In genomic region chr10:100867564-100867963, GRCh38 we compare ENCODE assay signal across 20 cellular contexts. TPM values are rescaled to one million over a fixed set of nuclear protein-coding genes. Genes with fewer than 3 reads are reported as not detected.
DNase-seq lines count a peak whose midpoint lies in the region; ATAC-seq, FAIRE-seq and TF ChIP-seq lines count a peak whose summit lies in the region.
"Had no signal": no experiment of that assay in that cellular context is flagged by ENCODE, and none has a peak within 500 bp of the region (broad histone marks: within the 10 kb centered on the region; RNA-seq: fewer than 3 reads in every experiment).

No MANE protein-coding gene starts in this region.

- no peak for FAIRE-seq in HepG2 (lab: Jason Lieb, UNC)
- FAIRE-seq in GM19239 (lab: Jason Lieb, UNC) = no peak
- FAIRE-seq: A549, D721Med, G401.6, GM12891 had no signal

- WGBS in HepG2 (ENCODE audit: low lambda C conversion rate) = 28% methylated on average over 5 of the region's 5 CpGs
- 76% methylated on average over 5 of the region's 5 CpGs for WGBS in right lobe of liver (ENCODE audit: insufficient coverage, low coverage, low lambda C conversion rate, missing lambda C conversion rate)

- POLR2A ChIA-PET in HepG2 (lab: Yijun Ruan, JAX) = no interaction called here

- H2AFZ ChIP-seq in HepG2 (ENCODE audit: low read length) (no peak overlapping the region), neural progenitor cell (replicated peaks) (no peak overlapping the region)

- in situ Hi-C loops in HepG2 (cut with HindIII; ENCODE audit: extremely low pct_ligation_motif_present, low pct_unique_long_range_greater_than_20kb) = no loop called here

- no peak for TF ChIP-seq POLR2A in HepG2 (IDR thresholded peaks at IDR 0.05; ENCODE audit: insufficient read depth in 1 of 2, low read depth in 2 of 2, low read length in 2 of 2)
- no peak for TF ChIP-seq POLR2A in right lobe of liver (IDR thresholded peaks at IDR 0.05)

- DNase-seq in HepG2 (ENCODE audit: low spot score) = no peak
- DNase-seq in right lobe of liver = no peak
- no peak for DNase-seq in neural progenitor cell (ENCODE audit: low spot score)
- no peak for DNase-seq in GM19239 (ENCODE audit: insufficient read length, low spot score)
- DNase-seq: AML-193; Caco-2; Calu3; CD4-positive, alpha-beta T cell; CD8-positive, alpha-beta T cell; DMS79 treated with DMSO at 0.1 percent for 48 hours; GF-D8 had no signal

- no peaks in the 10 kb centered on the region for H4K20me1 ChIP-seq in HepG2 (ENCODE audit: insufficient read depth, low read length)
- peaks cover 12% of the 10 kb centered on the region for H4K20me1 ChIP-seq in neural progenitor cell (ENCODE audit: low read depth)
- H4K20me1 ChIP-seq: BLaER1 treated with 17β-estradiol and CSF1 and Interleukin-3, amounts not matched to agents 10 nM and 100 nM had no signal

- TF ChIP-seq CTCF in HepG2 (CRISPR knock-in tag; IDR thresholded peaks at IDR 0.05) = no peak
- no peak for TF ChIP-seq CTCF in right lobe of liver (IDR thresholded peaks at IDR 0.05)
- TF ChIP-seq CTCF in neural progenitor cell (IDR thresholded peaks at IDR 0.05) = no peak

- peaks cover 41% of the 10 kb centered on the region for H3K4me1 Mint-ChIP-seq in neural progenitor cell

- no peaks in the 10 kb centered on the region for H3K79me2 ChIP-seq in HepG2 (ENCODE audit: insufficient read depth, low read length)
- no peaks in the 10 kb centered on the region for H3K79me2 ChIP-seq in neural progenitor cell (ENCODE audit: low read depth)

- peaks cover 25% of the 10 kb centered on the region for H3K27me3 Mint-ChIP-seq in neural progenitor cell (ENCODE audit: insufficient read depth, low read depth)

- no TSS peak for BruUV-seq in HepG2 (replicated peaks; lab: Mats Ljungman, UMichigan)

- no peaks in the 10 kb centered on the region for H3K36me3 Mint-ChIP-seq in neural progenitor cell
- H3K36me3 Mint-ChIP-seq: CD8-positive, alpha-beta T cell had no signal

- TF ChIP-seq RAD21 in HepG2 (CRISPR knock-in tag; IDR thresholded peaks at IDR 0.05) = no peak

- H3K4me2 ChIP-seq in HepG2 (ENCODE audit: low read depth, low read length) = no peak overlapping the region
- H3K4me2 ChIP-seq in neural progenitor cell = peak overlapping the region; percentile 52
- H3K4me2 ChIP-seq: A549; BLaER1 treated with 17β-estradiol and CSF1 and Interleukin-3, amounts not matched to agents 10 nM and 100 nM had no signal

- no peak overlapping the region for H3K27ac ChIP-seq in HepG2 (ENCODE audit: extremely low read length, insufficient read depth, low read length)
- no peak overlapping the region for H3K27ac ChIP-seq in right lobe of liver
- no peak overlapping the region for H3K27ac ChIP-seq in neural progenitor cell
- H3K27ac ChIP-seq: 22Rv1; A549; BLaER1 treated with 17β-estradiol and CSF1 and Interleukin-3, amounts not matched to agents 10 nM and 100 nM; C4-2B had no signal

- intact Hi-C loops in HepG2 (cut with micrococcal nuclease; ENCODE audit: unreplicated experiment) = no loop called here
- intact Hi-C loops in right lobe of liver (cut with DNase I) = loop anchor here in 1 of 2 donors (10.0 kb wide), 1 partner anchor 303 kb away; no protein-coding TSS in a partner anchor

- no peak overlapping the region for H3K27ac Mint-ChIP-seq in neural progenitor cell
- H3K27ac Mint-ChIP-seq: B cell; CD4-positive, alpha-beta T cell; CD8-positive, alpha-beta T cell had no signal

- peak overlapping the region; percentile 44 for H3K4me3 Mint-ChIP-seq in neural progenitor cell
- H3K4me3 Mint-ChIP-seq: B cell; CD4-positive, alpha-beta T cell; CD8-positive, alpha-beta T cell had no signal

- H3K4me1 ChIP-seq in HepG2 (ENCODE audit: insufficient read depth, low read length) (peaks cover 27% of the 10 kb centered on the region), right lobe of liver (no peaks in the 10 kb centered on the region), neural progenitor cell (peaks cover 34% of the 10 kb centered on the region)
- H3K4me1 ChIP-seq: BLaER1 treated with 17β-estradiol and CSF1 and Interleukin-3, amounts not matched to agents 10 nM and 100 nM; Caco-2 had no signal

- ATAC-seq in HepG2 (no peak), right lobe of liver (no peak), HG02798 (IDR thresholded peaks at IDR 0.05; ENCODE audit: poor library complexity, unreplicated experiment) (no peak)
- ATAC-seq: A549; CD8-positive, alpha-beta T cell had no signal

- peaks cover 5 to 51% of the 10 kb centered on the region in 2 experiments; a peak in 3 of 5 replicates for H3K27me3 ChIP-seq in HepG2 (ENCODE audit: control insufficient read depth in 1 of 2, insufficient read depth in 2 of 2, low read length in 2 of 2)
- no peaks in the 10 kb centered on the region for H3K27me3 ChIP-seq in right lobe of liver
- H3K27me3 ChIP-seq in neural progenitor cell = peaks cover 82% of the 10 kb centered on the region

- H3K9ac ChIP-seq in HepG2 (ENCODE audit: insufficient read depth, low read depth, low read length) (no peak overlapping the region), neural progenitor cell (no peak overlapping the region)
- H3K9ac ChIP-seq: BLaER1 treated with 17β-estradiol and CSF1 and Interleukin-3, amounts not matched to agents 10 nM and 100 nM had no signal

- TF ChIP-seq EP300 in HepG2 (IDR thresholded peaks at IDR 0.05; ENCODE audit: low read depth in 2 of 2, low read length in 2 of 2) (no peak), HepG2 (CRISPR knock-in tag; IDR thresholded peaks at IDR 0.05; ENCODE audit: borderline replicate concordance) (no peak)

- peaks cover 27% of the 10 kb centered on the region for H3F3A ChIP-seq in neural progenitor cell (ENCODE audit: low read depth)

- H3K9me3 Mint-ChIP-seq in neural progenitor cell = no peaks in the 10 kb centered on the region
- H3K9me3 Mint-ChIP-seq: CD4-positive, alpha-beta T cell; CD8-positive, alpha-beta T cell had no signal

- CTCF ChIA-PET in HepG2 (lab: Yijun Ruan, JAX; ENCODE audit: low intra/inter-chr PET ratio, low total read pairs) = no interaction called here

- no peak overlapping the region for H3K4me3 ChIP-seq in HepG2 (replicated peaks in 1 of 3; ENCODE audit: insufficient read depth in 1 of 3, low read depth in 2 of 3, low read length in 3 of 3)
- no peak overlapping the region for H3K4me3 ChIP-seq in right lobe of liver
- H3K4me3 ChIP-seq in neural progenitor cell = no peak overlapping the region
- H3K4me3 ChIP-seq: A549; BLaER1 treated with 17β-estradiol and CSF1 and Interleukin-3, amounts not matched to agents 10 nM and 100 nM had no signal

- H3K9me3 ChIP-seq in HepG2 (ENCODE audit: low read length) = no peaks in the 10 kb centered on the region
- no peaks in the 10 kb centered on the region for H3K9me3 ChIP-seq in right lobe of liver
- no peaks in the 10 kb centered on the region for H3K9me3 ChIP-seq in neural progenitor cell (ENCODE audit: low read depth)
- H3K9me3 ChIP-seq: A549; BLaER1 treated with 17β-estradiol and CSF1 and Interleukin-3, amounts not matched to agents 10 nM and 100 nM; Caco-2 had no signal

- H3K36me3 ChIP-seq in HepG2 (replicated peaks in 1 of 2; ENCODE audit: control insufficient read depth in 1 of 2, insufficient read depth in 2 of 2, low read length in 2 of 2) = no peaks in the 10 kb centered on the region
- no peaks in the 10 kb centered on the region for H3K36me3 ChIP-seq in right lobe of liver
- no peaks in the 10 kb centered on the region for H3K36me3 ChIP-seq in neural progenitor cell
- H3K36me3 ChIP-seq: BLaER1 treated with 17β-estradiol and CSF1 and Interleukin-3, amounts not matched to agents 10 nM and 100 nM had no signal

TF ChIP-seq in HepG2, 621 proteins besides CTCF, POLR2A, EP300 and RAD21 (continues in another document):
- TF ChIP-seq ZMYM2 (CRISPR knock-in tag; IDR thresholded peaks at IDR 0.05) = no peak
- TF ChIP-seq ZNF33A (CRISPR knock-in tag; IDR thresholded peaks at IDR 0.05; ENCODE audit: borderline replicate concordance) = no peak
- no peak for TF ChIP-seq DNMT1 (CRISPR knock-in tag; IDR thresholded peaks at IDR 0.05)

RNA-seq across cellular contexts. Expression of gene SLF2, which starts 45.2 kb away (rescaled TPM):
- 48.1 and 59.8 TPM in 2 replicates for total RNA-seq in HepG2 (2016; rRNA removed; fragmentation: Illumina TruSeq; extraction: Trizol)
- total RNA-seq in HepG2 (2016; cell fraction: cytosol; rRNA removed; fragmentation: Illumina TruSeq; extraction: Trizol; ENCODE audit: low read depth) = 35.7 and 39.2 TPM in 2 replicates
- total RNA-seq in HepG2 (2016; cell fraction: insoluble cytoplasmic fraction; rRNA removed; fragmentation: Illumina TruSeq; extraction: Trizol) = 48.7 and 55.8 TPM in 2 replicates
- 37.2 and 42.1 TPM in 2 replicates for total RNA-seq in HepG2 (2016; cell fraction: membrane; rRNA removed; fragmentation: Illumina TruSeq; extraction: Trizol)
- 58.3 and 64.6 TPM in 2 replicates for total RNA-seq in HepG2 (2016; cell fraction: nucleus; rRNA removed; fragmentation: Illumina TruSeq; extraction: Trizol)
- 12.2 and 12.6 TPM in 2 replicates for polyA plus RNA-seq in HepG2 (2011; rRNA removed)
- polyA plus RNA-seq in HepG2 (2011; cell fraction: cytosol; rRNA removed) = 5.8 and 6.0 TPM in 2 replicates
- 18.9 and 23.2 TPM in 2 replicates for polyA plus RNA-seq in HepG2 (2011; cell fraction: nucleus; rRNA removed)
- 15.3 and 20.8 TPM in 2 replicates for polyA plus RNA-seq in HepG2 (2012)
- polyA plus RNA-seq in HepG2 (2016; cell fraction: cytosol; fragmentation: Illumina TruSeq; extraction: Trizol; ENCODE audit: low read depth) = 3.5 and 4.7 TPM in 2 replicates
- 30.2 and 31.7 TPM in 2 replicates for polyA plus RNA-seq in HepG2 (2016; cell fraction: insoluble cytoplasmic fraction; fragmentation: Illumina TruSeq; extraction: Trizol; ENCODE audit: low read depth)
- 7.6 and 8.6 TPM in 2 replicates for polyA plus RNA-seq in HepG2 (2016; cell fraction: membrane; fragmentation: Illumina TruSeq; extraction: Trizol; ENCODE audit: low read depth)
- 55.6 and 64.3 TPM in 2 replicates for polyA plus RNA-seq in HepG2 (2016; cell fraction: nucleus; fragmentation: Illumina TruSeq; extraction: Trizol; ENCODE audit: insufficient read depth, low read depth)
- polyA minus RNA-seq in HepG2 (2011; rRNA and poly(A)+ RNA removed; ENCODE audit: low replicate concordance) = 9.0 and 14.8 TPM in 2 replicates
- 15.4 and 17.1 TPM in 2 replicates for polyA minus RNA-seq in HepG2 (2011; cell fraction: cytosol; rRNA and poly(A)+ RNA removed)
- 88.7 and 96.8 TPM in 2 replicates for polyA minus RNA-seq in HepG2 (2011; cell fraction: nucleus; rRNA and poly(A)+ RNA removed)
- total RNA-seq in right lobe of liver = 10 to 100 TPM in 3 of 6 experiments, 1 to 10 TPM in 3; 7.1 to 14.2 (median 10.0) TPM
- 15.5 and 19.5 TPM in 2 replicates for total RNA-seq in neural progenitor cell (ENCODE audit: low replicate concordance)
